Comparison of ENCODE assay signal across 9 cellular contexts in genomic region chr6:12749531-12750379, GRCh38. TPM values are rescaled to one million over a fixed set of nuclear protein-coding genes. Genes with fewer than 3 reads are reported as not detected.
DNase-seq lines count a peak whose midpoint lies in the region; ATAC-seq and TF ChIP-seq lines count a peak whose summit lies in the region.
"Had no signal": no experiment of that assay in that cellular context is flagged by ENCODE, and none has a peak within 500 bp of the region (broad histone marks: within the 10 kb centered on the region; RNA-seq: fewer than 3 reads in every experiment).

No MANE protein-coding gene starts in this region.

- ATAC-seq in T-cell (replicated peaks in 1 of 4), result no peak
- no peak for ATAC-seq in activated T-cell treated with anti-CD3 and anti-CD28 coated beads, Interleukin-2, amount 50 U/mL, for 4 hours
- ATAC-seq: left lung had no signal

- peaks cover 5% of the 10 kb centered on the region for H3K4me1 Mint-ChIP-seq in neural crest cell
- peaks cover 0 to 6% (median 2%) of the 10 kb centered on the region in 3 donors for H3K4me1 Mint-ChIP-seq in T-cell
- peaks cover 3% of the 10 kb centered on the region for H3K4me1 Mint-ChIP-seq in activated T-cell treated with anti-CD3 and anti-CD28 coated beads, Interleukin-2, amount 50 U/mL, for 4 hours (ENCODE audit: low read depth)

- DNase-seq in DMS53 treated with DMSO at 0.1 percent for 48 hours (lab: John Stamatoyannopoulos, UW; ENCODE audit: unreplicated experiment), result peak; percentile 55
- DNase-seq in NCI-H146 treated with DMSO at 0.1 percent for 48 hours (lab: John Stamatoyannopoulos, UW; ENCODE audit: unreplicated experiment), result peak; percentile 23
- peak; percentile 52 for DNase-seq in cerebellar cortex (ENCODE audit: low spot score)
- peak; percentile 28 for DNase-seq in neural crest cell (ENCODE audit: low read depth, low spot score)
- DNase-seq in UCSD-AML1 (lab: John Stamatoyannopoulos, UW; ENCODE audit: unreplicated experiment), result no peak
- DNase-seq in T-cell, result no peak
- DNase-seq in stimulated activated naive CD4-positive, alpha-beta T cell treated with Interleukin-2 at 50 U/mL for 16 hours (lab: John Stamatoyannopoulos, UW), result no peak
- DNase-seq in activated T-cell treated with anti-CD3 and anti-CD28 coated beads, Interleukin-2, amount 50 U/mL, for 4 hours, result no peak

- H3K4me3 Mint-ChIP-seq in neural crest cell (peak overlapping the region; percentile 87), T-cell (peak overlapping the region in 1 of 3 donors; percentile 32)
- no peak overlapping the region for H3K4me3 Mint-ChIP-seq in activated T-cell treated with anti-CD3 and anti-CD28 coated beads, Interleukin-2, amount 50 U/mL, for 4 hours

- H3K9me3 Mint-ChIP-seq in neural crest cell (peaks cover 6% of the 10 kb centered on the region), T-cell (peaks cover 4 to 20% (median 15%) of the 10 kb centered on the region in 3 donors)
- peaks cover 18% of the 10 kb centered on the region for H3K9me3 Mint-ChIP-seq in activated T-cell treated with anti-CD3 and anti-CD28 coated beads, Interleukin-2, amount 50 U/mL, for 4 hours

- H3K36me3 Mint-ChIP-seq in neural crest cell (ENCODE audit: low read depth) (no peaks in the 10 kb centered on the region), T-cell (no peaks in the 10 kb centered on the region)
- no peaks in the 10 kb centered on the region for H3K36me3 Mint-ChIP-seq in activated T-cell treated with anti-CD3 and anti-CD28 coated beads, Interleukin-2, amount 50 U/mL, for 4 hours (ENCODE audit: insufficient read depth)

- POLR2A ChIA-PET in T-cell (lab: Charles Lee), result interaction anchor here in 1 of 2 donors (0.5 kb wide), 1 partner anchor 12 kb away, joined by 4 read pairs; no protein-coding TSS in a partner anchor

- no peak for TF ChIP-seq CTCF in neural crest cell (conservative IDR thresholded peaks at IDR 0.05)

- CTCF ChIA-PET in T-cell (lab: Charles Lee), result no interaction called here

- H3K27me3 Mint-ChIP-seq in neural crest cell (ENCODE audit: low read depth), result peaks cover 80% of the 10 kb centered on the region
- H3K27me3 Mint-ChIP-seq in T-cell, result peaks cover 58 to 62% of the 10 kb centered on the region in 2 donors
- H3K27me3 Mint-ChIP-seq in activated T-cell treated with anti-CD3 and anti-CD28 coated beads, Interleukin-2, amount 50 U/mL, for 4 hours (ENCODE audit: low read depth), result peaks cover 50% of the 10 kb centered on the region

- H3K27ac Mint-ChIP-seq in neural crest cell (ENCODE audit: unreplicated experiment), result no peak overlapping the region
- H3K27ac Mint-ChIP-seq in T-cell, result no peak overlapping the region

RNA-seq across cellular contexts. Expression of gene PHACTR1, which starts 33.2 kb away (rescaled TPM):
- total RNA-seq in neural crest cell (10.3 and 10.4 TPM in 2 replicates), T-cell (1 to 10 TPM in 3 of 5 donors, under 1 TPM in 2; 0.63 to 2.6 (median 1.1) TPM)
- total RNA-seq in activated T-cell treated with anti-CD3 and anti-CD28 coated beads, Interleukin-2, amount 50 U/mL, for 4 hours, result 1 to 10 TPM in 1 of 3 donors, under 1 TPM in 2; 0.26 to 1.1 (median 0.30) TPM

Comparison
In these comparisons a context has a peak if more than half of its experiments do, and no peak if none do; other contexts are left out.
1. DNase-seq: peak in DMS53 treated with DMSO at 0.1 percent for 48 hours (single experiment), NCI-H146 treated with DMSO at 0.1 percent for 48 hours (single experiment), cerebellar cortex (single experiment) and neural crest cell (single experiment); none in UCSD-AML1 (single experiment), T-cell (0 of 34), stimulated activated naive CD4-positive, alpha-beta T cell treated with Interleukin-2 at 50 U/mL for 16 hours (single experiment) and activated T-cell treated with anti-CD3 and anti-CD28 coated beads, Interleukin-2, amount 50 U/mL, for 4 hours (single experiment).